12 cellular contexts compared by ENCODE assay signal in the genomic region with DNA sequence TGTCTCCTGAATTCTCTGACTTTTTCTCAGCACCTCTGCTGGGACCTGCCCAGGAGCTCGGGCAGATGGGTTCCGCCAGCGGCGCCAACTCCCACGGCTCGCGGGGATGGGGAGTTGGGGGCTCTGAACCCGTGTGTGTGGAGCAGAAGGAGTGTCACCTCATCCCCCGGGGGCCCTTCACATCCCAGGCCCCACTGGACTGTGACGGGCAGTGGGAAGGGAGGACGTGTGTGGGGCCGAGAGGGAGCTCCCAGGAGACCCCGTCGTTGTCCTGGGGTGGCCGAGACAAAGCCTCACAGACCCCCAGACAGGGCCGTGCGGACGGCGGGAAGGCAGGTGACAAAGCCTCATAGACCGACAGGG.
A peak's percentile ranks its signal among the peaks of the same experiment; 100 is the strongest.
DNase-seq lines count a peak whose midpoint lies in the region; ATAC-seq lines count a peak whose summit lies in the region.
"Had no signal": no experiment of that assay in that cellular context is flagged by ENCODE, and none has a peak within 500 bp of the region (broad histone marks: within the 10 kb centered on the region; RNA-seq: fewer than 3 reads in every experiment).

No MANE protein-coding gene starts in this region.

- H3K4me3 ChIP-seq in BLaER1 treated with 17β-estradiol and CSF1 and Interleukin-3, amounts not matched to agents 10 nM and 100 nM: no peak overlapping the region
- H3K4me3 ChIP-seq in aorta (ENCODE audit: low read length in 2 of 2): no peak overlapping the region
- H3K4me3 ChIP-seq: A549, HAP-1 had no signal

- no peak for ATAC-seq in aorta (ENCODE audit: low FRiP score)
- ATAC-seq: A549 had no signal

- H3K27ac ChIP-seq in BLaER1 treated with 17β-estradiol and CSF1 and Interleukin-3, amounts not matched to agents 10 nM and 100 nM: no peak overlapping the region
- no peak overlapping the region for H3K27ac ChIP-seq in aorta (ENCODE audit: low read depth in 1 of 2, low read length in 2 of 2)
- H3K27ac ChIP-seq: A549 had no signal

- no peaks in the 10 kb centered on the region for H3K36me3 ChIP-seq in BLaER1 treated with 17β-estradiol and CSF1 and Interleukin-3, amounts not matched to agents 10 nM and 100 nM
- H3K36me3 ChIP-seq in aorta (ENCODE audit: control insufficient read depth in 1 of 2, insufficient read depth in 2 of 2, low read length in 1 of 2): no peaks in the 10 kb centered on the region
- H3K36me3 ChIP-seq: BE2C, HAP-1 had no signal

- H4K20me1 ChIP-seq in BLaER1 treated with 17β-estradiol and CSF1 and Interleukin-3, amounts not matched to agents 10 nM and 100 nM: peaks cover 0 to 40% (median 5%) of the 10 kb centered on the region in 11 experiments; a peak in 9 of 22 replicates

- peaks cover 20% of the 10 kb centered on the region for H3K27me3 Mint-ChIP-seq in dendritic cell treated with granulocyte-macrophage colony-stimulating factor and Interleukin-4, amounts not matched to agents 40 ng/mL and 50 ng/mL, for 4 days

- intact Hi-C loops in dendritic cell treated with granulocyte-macrophage colony-stimulating factor and Interleukin-4, amounts not matched to agents 40 ng/mL and 50 ng/mL, for 4 days (cut with micrococcal nuclease): no loop called here
- intact Hi-C loops in posterior vena cava (cut with DNase I): no loop called here
- intact Hi-C loops in aorta (cut with DNase I): no loop called here

- H3K9ac ChIP-seq in BLaER1 treated with 17β-estradiol and CSF1 and Interleukin-3, amounts not matched to agents 10 nM and 100 nM: peak overlapping the region in 1 of 11 experiments; percentile 37; a peak in 1 of 22 replicates

- H3K4me2 ChIP-seq in BLaER1 treated with 17β-estradiol and CSF1 and Interleukin-3, amounts not matched to agents 10 nM and 100 nM: peak overlapping the region in 9 of 11 experiments; percentile 6 to 74 (median 66); a peak in 16 of 22 replicates
- H3K4me2 ChIP-seq: A549 had no signal

- no peaks in the 10 kb centered on the region for H3K36me3 Mint-ChIP-seq in dendritic cell treated with granulocyte-macrophage colony-stimulating factor and Interleukin-4, amounts not matched to agents 40 ng/mL and 50 ng/mL, for 4 days (ENCODE audit: low read depth)
- H3K36me3 Mint-ChIP-seq: CD8-positive, alpha-beta memory T cell had no signal

- H3K27ac Mint-ChIP-seq in dendritic cell treated with granulocyte-macrophage colony-stimulating factor and Interleukin-4, amounts not matched to agents 40 ng/mL and 50 ng/mL, for 4 days: peak overlapping the region; percentile 57
- H3K27ac Mint-ChIP-seq: CD8-positive, alpha-beta memory T cell had no signal

- 91 to 92% methylated on average over 14 to 20 of the region's 20 CpGs for WGBS in aorta, 2 donors

- H3K4me3 Mint-ChIP-seq in dendritic cell treated with granulocyte-macrophage colony-stimulating factor and Interleukin-4, amounts not matched to agents 40 ng/mL and 50 ng/mL, for 4 days: no peak overlapping the region
- H3K4me3 Mint-ChIP-seq: CD8-positive, alpha-beta memory T cell had no signal

- peaks cover 9 to 53% (median 45%) of the 10 kb centered on the region in 10 experiments; a peak in 16 of 20 replicates for H3K4me1 ChIP-seq in BLaER1 treated with 17β-estradiol and CSF1 and Interleukin-3, amounts not matched to agents 10 nM and 100 nM
- H3K4me1 ChIP-seq in aorta (ENCODE audit: control insufficient read depth in 1 of 2, insufficient read depth in 2 of 2, low read length in 2 of 2): no peaks in the 10 kb centered on the region
- H3K4me1 ChIP-seq: A549, BE2C, Caco-2, HAP-1 had no signal

- H3K4me1 Mint-ChIP-seq in dendritic cell treated with granulocyte-macrophage colony-stimulating factor and Interleukin-4, amounts not matched to agents 40 ng/mL and 50 ng/mL, for 4 days (ENCODE audit: low read depth): no peaks in the 10 kb centered on the region
- H3K4me1 Mint-ChIP-seq: CD8-positive, alpha-beta memory T cell had no signal

- peaks cover 49 to 74% (median 68%) of the 10 kb centered on the region in 11 experiments for H3K27me3 ChIP-seq in BLaER1 treated with 17β-estradiol and CSF1 and Interleukin-3, amounts not matched to agents 10 nM and 100 nM
- H3K27me3 ChIP-seq in aorta (ENCODE audit: control insufficient read depth in 1 of 2, insufficient read depth in 2 of 2, low read length in 1 of 2): no peaks in the 10 kb centered on the region
- H3K27me3 ChIP-seq: BE2C had no signal

- H3K9me3 Mint-ChIP-seq in dendritic cell treated with granulocyte-macrophage colony-stimulating factor and Interleukin-4, amounts not matched to agents 40 ng/mL and 50 ng/mL, for 4 days: no peaks in the 10 kb centered on the region
- H3K9me3 Mint-ChIP-seq: CD8-positive, alpha-beta memory T cell had no signal

- DNase-seq in posterior vena cava (ENCODE audit: low spot score): peak; percentile 63
- peak; percentile 25 to 60 for DNase-seq in aorta
- no peak for DNase-seq in NCI-H2196 (lab: John Stamatoyannopoulos, UW; ENCODE audit: unreplicated experiment)
- no peak for DNase-seq in central memory CD4-positive, alpha-beta T cell
- DNase-seq: BE2C; Caco-2; CD8-positive, alpha-beta memory T cell; GF-D8 had no signal

- H3K9me3 ChIP-seq in BLaER1 treated with 17β-estradiol and CSF1 and Interleukin-3, amounts not matched to agents 10 nM and 100 nM (replicated peaks in 1 of 11): peaks cover 0 to 15% (median 8%) of the 10 kb centered on the region in 11 experiments; a peak in 9 of 22 replicates
- H3K9me3 ChIP-seq in aorta (ENCODE audit: control insufficient read depth, low read length): no peaks in the 10 kb centered on the region
- H3K9me3 ChIP-seq: A549, BE2C, Caco-2, HAP-1 had no signal

Comparison
In these comparisons a context has a peak if more than half of its experiments do, and no peak if none do; other contexts are left out.
1. DNase-seq: peak in posterior vena cava (single experiment) and aorta (2 of 2); none in NCI-H2196 (single experiment) and central memory CD4-positive, alpha-beta T cell (single experiment).